ENCODE assay signal across 2 cellular contexts in the genomic region with DNA sequence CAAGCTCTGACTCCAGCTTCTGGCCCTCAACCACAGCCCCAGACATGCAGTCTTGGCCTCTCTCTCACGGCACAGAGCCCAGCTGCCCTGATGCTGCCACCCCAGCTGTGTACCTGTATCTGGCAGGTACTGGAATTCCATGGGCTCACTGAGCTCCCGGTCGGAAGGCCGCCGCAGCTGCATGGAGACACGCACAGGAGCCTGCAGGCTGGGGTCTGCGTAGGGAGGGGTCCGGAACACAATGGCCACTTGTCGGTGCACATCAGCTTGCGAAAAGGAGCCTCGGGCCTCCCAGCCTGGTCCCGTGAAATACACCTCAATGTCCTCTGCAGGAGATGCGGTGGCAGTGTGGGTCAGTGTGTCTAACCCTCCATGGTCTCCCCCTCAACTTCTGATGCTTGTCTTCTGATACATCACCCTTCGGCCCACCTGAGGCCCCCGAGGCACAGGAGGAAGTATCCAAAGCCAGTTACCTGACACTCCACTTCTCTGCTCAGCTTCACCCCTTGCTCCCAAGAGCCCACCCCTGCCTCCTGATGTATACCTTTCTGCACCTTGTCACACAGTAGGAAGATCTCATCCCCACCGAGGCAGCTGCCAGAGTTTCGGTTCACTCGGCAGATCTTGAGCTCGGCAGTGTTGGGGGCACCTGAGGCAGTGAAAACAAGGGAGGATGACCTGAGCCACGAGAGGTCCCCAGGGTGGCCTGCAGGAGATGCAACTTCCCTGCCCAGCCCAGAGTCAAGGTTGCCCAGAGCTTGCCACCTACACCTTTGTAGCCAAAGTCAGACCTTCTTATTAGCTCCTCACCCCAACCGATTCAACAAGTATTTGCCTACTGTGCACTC.
TF ChIP-seq lines count a peak whose summit lies in the region.

No MANE protein-coding gene starts in this region.

TF ChIP-seq in K562, 482 proteins besides CTCF, POLR2A, EP300 and RAD21:
- TF ChIP-seq RBFOX2 (IDR thresholded peaks at IDR 0.05; ENCODE audit: low read depth, low read length) (peak; percentile 55), POLR2G (IDR thresholded peaks at IDR 0.05; ENCODE audit: low read depth, low read length) (peak; percentile 37; the same call in 1 of the 2 replicates), BRCA1 (IDR thresholded peaks at IDR 0.05) (no peak), BRCA1 (CRISPR knock-in tag; IDR thresholded peaks at IDR 0.05) (no peak)

TF ChIP-seq in SK-N-SH, 30 proteins besides CTCF, POLR2A, EP300 and RAD21:
- TF ChIP-seq FOSL2 (IDR thresholded peaks at IDR 0.05; ENCODE audit: borderline replicate concordance, low read depth): no peak
- TF ChIP-seq FOXM1 (IDR thresholded peaks at IDR 0.05; ENCODE audit: low read depth): no peak
- TF ChIP-seq YY1 (IDR thresholded peaks at IDR 0.05; ENCODE audit: low read depth): no peak
- TF ChIP-seq RXRA (IDR thresholded peaks at IDR 0.05; ENCODE audit: borderline replicate concordance, low read depth): no peak
- TF ChIP-seq MAX (IDR thresholded peaks at IDR 0.05; ENCODE audit: low read depth): no peak
- no peak for TF ChIP-seq MXI1 (IDR thresholded peaks at IDR 0.05; ENCODE audit: low read depth, low read length)
- no peak for TF ChIP-seq EZH2phosphoT487 (IDR thresholded peaks at IDR 0.05; ENCODE audit: borderline replicate concordance, low read depth)
- TF ChIP-seq, protein P1, sequence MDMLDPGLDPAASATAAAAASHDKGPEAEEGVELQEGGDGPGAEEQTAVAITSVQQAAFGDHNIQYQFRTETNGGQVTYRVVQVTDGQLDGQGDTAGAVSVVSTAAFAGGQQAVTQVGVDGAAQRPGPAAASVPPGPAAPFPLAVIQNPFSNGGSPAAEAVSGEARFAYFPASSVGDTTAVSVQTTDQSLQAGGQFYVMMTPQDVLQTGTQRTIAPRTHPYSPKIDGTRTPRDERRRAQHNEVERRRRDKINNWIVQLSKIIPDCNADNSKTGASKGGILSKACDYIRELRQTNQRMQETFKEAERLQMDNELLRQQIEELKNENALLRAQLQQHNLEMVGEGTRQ (IDR thresholded peaks at IDR 0.05; ENCODE audit: borderline replicate concordance, low read depth, low read length): no peak
- TF ChIP-seq ZBTB33 (IDR thresholded peaks at IDR 0.05; ENCODE audit: borderline replicate concordance, low read depth): no peak
- no peak for TF ChIP-seq RCOR1 (IDR thresholded peaks at IDR 0.05; ENCODE audit: low read length)
- no peak for TF ChIP-seq TAF1 (IDR thresholded peaks at IDR 0.05; ENCODE audit: borderline replicate concordance, low read depth, low read length)
- TF ChIP-seq MEF2A (IDR thresholded peaks at IDR 0.05; ENCODE audit: borderline replicate concordance, low read depth): no peak
- TF ChIP-seq SIN3A (IDR thresholded peaks at IDR 0.05; ENCODE audit: borderline replicate concordance, low read depth, low read length): no peak
- no peak for TF ChIP-seq POLR2AphosphoS5 (IDR thresholded peaks at IDR 0.05; ENCODE audit: low read depth, low read length)
- TF ChIP-seq TEAD4 (IDR thresholded peaks at IDR 0.05; ENCODE audit: borderline replicate concordance, insufficient read depth): no peak
- TF ChIP-seq ELF1 (IDR thresholded peaks at IDR 0.05): no peak
- no peak for TF ChIP-seq PBX3 (IDR thresholded peaks at IDR 0.05)
- TF ChIP-seq REST (IDR thresholded peaks at IDR 0.05; ENCODE audit: low read depth, low read length): no peak
TF ChIP-seq in SK-N-SH: peak in this region for 0.
